Comparison of ENCODE assay signal across 8 cellular contexts in genomic region chr16:69964960-69965660, GRCh38. TPM values are rescaled to one million over a fixed set of nuclear protein-coding genes. Genes with fewer than 3 reads are reported as not detected.
DNase-seq lines count a peak whose midpoint lies in the region; TF ChIP-seq lines count a peak whose summit lies in the region.
"Not testable (repeated sequence)": the region's sequence is repeated elsewhere in the genome, so short reads cannot be mapped to it uniquely, and the experiment has no call there.

No MANE protein-coding gene starts in this region.

- not testable (repeated sequence) for H3K4me3 ChIP-seq in BE2C (ENCODE audit: low read depth, low read length); SK-N-SH (ENCODE audit: low read depth in 2 of 2, low read length in 1 of 2); neuronal stem cell (ENCODE audit: low read length in 2 of 2)
- H3K4me3 ChIP-seq in brain microvascular endothelial cell (ENCODE audit: low read depth, low read length) (peak overlapping the region; percentile 40), foreskin fibroblast (ENCODE audit: low read depth in 1 of 2, low read length in 2 of 2) (peak overlapping the region; percentile 22 to 29), kidney epithelial cell (ENCODE audit: low read depth, low read length) (peak overlapping the region; percentile 31)

- H3K23ac ChIP-seq in H9 (ENCODE audit: insufficient read length, low read depth, low read length); neuronal stem cell (ENCODE audit: low read depth, low read length, poor library complexity): not testable (repeated sequence)

- H3K4ac ChIP-seq in H9 (ENCODE audit: low read depth, low read length); neuronal stem cell (ENCODE audit: low read length): not testable (repeated sequence)

- not testable (repeated sequence) for H4K91ac ChIP-seq in H9 (ENCODE audit: insufficient read length, low read depth, low read length); neuronal stem cell (ENCODE audit: low read depth, low read length, poor library complexity)

- H3K79me2 ChIP-seq in H9 (ENCODE audit: insufficient read depth, low read length); SK-N-SH (ENCODE audit: insufficient read depth): not testable (repeated sequence)

- not testable (repeated sequence) for H3K36me3 ChIP-seq in BE2C; SK-N-SH (replicated peaks in 1 of 2; ENCODE audit: control insufficient read depth in 1 of 2, insufficient read depth in 2 of 2, low read length in 1 of 2); brain microvascular endothelial cell (replicated peaks); kidney epithelial cell (ENCODE audit: control insufficient read depth, insufficient read depth, low read length); neuronal stem cell (replicated peaks in 1 of 2; ENCODE audit: control insufficient read depth in 2 of 2, insufficient read depth in 2 of 2, low read length in 2 of 2)

- H2BK20ac ChIP-seq in H9 (ENCODE audit: low read depth, low read length, poor library complexity, severe bottlenecking), result not testable (repeated sequence)

- H3K79me1 ChIP-seq in H9 (ENCODE audit: insufficient read depth, low read depth, low read length, poor library complexity, severe bottlenecking); neuronal stem cell (ENCODE audit: low read depth, low read length): not testable (repeated sequence)

- CTCF ChIA-PET in SK-N-SH (lab: Yijun Ruan, JAX), result not testable (repeated sequence)

- H3K9ac ChIP-seq in H9 (ENCODE audit: extremely low read depth, insufficient read length, low read length); SK-N-SH; neuronal stem cell (ENCODE audit: low read depth, low read length, poor library complexity): not testable (repeated sequence)

- H2AK5ac ChIP-seq in H9 (ENCODE audit: insufficient read length, low read length); neuronal stem cell (ENCODE audit: low read depth, low read length): not testable (repeated sequence)

- not testable (repeated sequence) for H3K27ac ChIP-seq in H9 (ENCODE audit: insufficient read length, low read depth, low read length); SK-N-SH (ENCODE audit: low read depth in 2 of 2, low read length in 1 of 2); brain microvascular endothelial cell; neuronal stem cell (replicated peaks; ENCODE audit: low read length)

- not testable (repeated sequence) for H2BK15ac ChIP-seq in H9 (ENCODE audit: low read depth, low read length); neuronal stem cell (ENCODE audit: low read length)

- not testable (repeated sequence) for H3K9me3 Mint-ChIP-seq in H9

- H3K9me3 ChIP-seq in BE2C; H9 (ENCODE audit: control insufficient read depth, low read depth, low read length); SK-N-SH; neuronal stem cell (replicated peaks in 1 of 2; ENCODE audit: control insufficient read depth in 2 of 2, insufficient read depth in 1 of 2, low read depth in 1 of 2, low read length in 2 of 2): not testable (repeated sequence)

- H3K23me2 ChIP-seq in H9 (ENCODE audit: insufficient read length, low read depth, low read length, poor library complexity, severe bottlenecking), result not testable (repeated sequence)

- H2BK120ac ChIP-seq in H9 (ENCODE audit: low read depth, low read length, poor library complexity, severe bottlenecking); neuronal stem cell (ENCODE audit: low read depth, low read length): not testable (repeated sequence)

- in situ Hi-C loops in brain microvascular endothelial cell (cut with HindIII; ENCODE audit: low pct_ligation_motif_present, low sequenced_read_pairs), result not testable (repeated sequence)

- not testable (repeated sequence) for H4K20me1 ChIP-seq in H9 (ENCODE audit: control insufficient read depth, insufficient read depth, insufficient read length); SK-N-SH (ENCODE audit: insufficient read depth)

- H3K18ac ChIP-seq in H9 (ENCODE audit: insufficient read length, low read depth, low read length); neuronal stem cell (ENCODE audit: low read length): not testable (repeated sequence)

- not testable (repeated sequence) for H3T11ph ChIP-seq in H9 (ENCODE audit: low read length)

- no CpG with 5 or more reads among the region's 68 CpGs for WGBS in H9 (ENCODE audit: extremely low coverage, insufficient read length, low lambda C conversion rate)
- 75% methylated on average over 27 of the region's 68 CpGs for WGBS in SK-N-SH (ENCODE audit: low lambda C conversion rate)
- no CpG with 5 or more reads among the region's 68 CpGs for WGBS in neuronal stem cell (ENCODE audit: extremely low coverage in 2 of 2, insufficient read length in 2 of 2, insufficient replicate concordance in 1 of 2), 2 donors

- not testable (repeated sequence) for H3K56ac ChIP-seq in H9 (ENCODE audit: insufficient read length, low read depth, low read length)

- not testable (repeated sequence) for H3K27me3 Mint-ChIP-seq in H9 (ENCODE audit: low read depth)

- not testable (repeated sequence) for H3K9me2 ChIP-seq in SK-N-SH

- POLR2A ChIA-PET in SK-N-SH (lab: Yijun Ruan, JAX), result not testable (repeated sequence)

- H4K5ac ChIP-seq in H9 (ENCODE audit: insufficient read length, low read depth, low read length), result not testable (repeated sequence)

- not testable (repeated sequence) for TF ChIP-seq RAD21 in SK-N-SH (IDR thresholded peaks at IDR 0.05; ENCODE audit: low read length)

- H3K4me1 ChIP-seq in BE2C; H9 (ENCODE audit: insufficient read depth, low read length); SK-N-SH (ENCODE audit: control insufficient read depth in 1 of 2, insufficient read depth in 2 of 2, low read depth in 1 of 2, low read length in 1 of 2); neuronal stem cell (ENCODE audit: control insufficient read depth in 2 of 2, insufficient read depth in 1 of 2, low read depth in 1 of 2, low read length in 2 of 2): not testable (repeated sequence)

- not testable (repeated sequence) for H4K8ac ChIP-seq in H9 (replicated peaks; ENCODE audit: insufficient read length, low read depth, low read length); neuronal stem cell (ENCODE audit: low read depth, low read length)

- not testable (repeated sequence) for H3K4me2 ChIP-seq in H9 (ENCODE audit: insufficient read depth, insufficient read length, low read length); SK-N-SH
- H3K4me2 ChIP-seq in neuronal stem cell (ENCODE audit: insufficient read depth, low read length, poor library complexity, severe bottlenecking), result peak overlapping the region; percentile 11

- not testable (repeated sequence) for TF ChIP-seq CTCF in BE2C (IDR thresholded peaks at IDR 0.05; ENCODE audit: low read depth, low read length); H9 (conservative IDR thresholded peaks at IDR 0.05); SK-N-SH (IDR thresholded peaks at IDR 0.05); brain microvascular endothelial cell (IDR thresholded peaks at IDR 0.05; ENCODE audit: low read depth, low read length, missing control alignments); foreskin fibroblast (IDR thresholded peaks at IDR 0.05; ENCODE audit: low read depth, low read length); kidney epithelial cell (IDR thresholded peaks at IDR 0.05; ENCODE audit: insufficient read depth, low read length, poor library complexity, severe bottlenecking)

- not testable (repeated sequence) for H3K36me3 Mint-ChIP-seq in H9 (ENCODE audit: insufficient read depth in 1 of 3, low read depth in 3 of 3)

- not testable (repeated sequence) for H2AFZ ChIP-seq in H9 (ENCODE audit: low read length); SK-N-SH (ENCODE audit: low read depth); neuronal stem cell (ENCODE audit: low read length)

- H2BK5ac ChIP-seq in H9 (ENCODE audit: insufficient read length, low read length); neuronal stem cell (ENCODE audit: low read length): not testable (repeated sequence)

- peak overlapping the region; percentile 50 to 67; a peak in 3 of 5 replicates for H3K4me3 Mint-ChIP-seq in H9

- not testable (repeated sequence) for H3K27me3 ChIP-seq in BE2C; H9 (ENCODE audit: insufficient read depth, low read length); SK-N-SH (ENCODE audit: insufficient read depth); brain microvascular endothelial cell (replicated peaks); kidney epithelial cell (ENCODE audit: control insufficient read depth, insufficient read depth, low read length); neuronal stem cell (ENCODE audit: control insufficient read depth in 3 of 3, insufficient read depth in 3 of 3, low read depth in 1 of 3, low read length in 3 of 3)

- H3K14ac ChIP-seq in H9 (ENCODE audit: insufficient read depth, low read length); neuronal stem cell (ENCODE audit: low read length): not testable (repeated sequence)

- H2BK12ac ChIP-seq in H9 (ENCODE audit: insufficient read length, low read depth, low read length); neuronal stem cell (ENCODE audit: low read length): not testable (repeated sequence)

- H3F3A ChIP-seq in SK-N-SH (replicated peaks; ENCODE audit: insufficient read depth), result not testable (repeated sequence)

- TF ChIP-seq EP300 in SK-N-SH (IDR thresholded peaks at IDR 0.05; ENCODE audit: borderline replicate concordance in 1 of 2, low read depth in 1 of 2, low read length in 1 of 2), result not testable (repeated sequence)

- H3K27ac Mint-ChIP-seq in H9, result not testable (repeated sequence)

- H3K4me1 Mint-ChIP-seq in H9, result not testable (repeated sequence)

- peak; percentile 28 for DNase-seq in BE2C
- DNase-seq in H9, result peak; percentile 55
- DNase-seq in SK-N-SH, result peak; percentile 61
- DNase-seq in brain microvascular endothelial cell; kidney epithelial cell (ENCODE audit: low read depth); neuronal stem cell (ENCODE audit: low spot score): not testable (repeated sequence)
- peak in 1 of 2 donors; percentile 26 for DNase-seq in foreskin fibroblast
- peak; percentile 6 for DNase-seq in stromal cell of bone marrow (ENCODE audit: low read depth)

RNA-seq across cellular contexts. Expression of gene CLEC18A, which starts 14.0 kb away (rescaled TPM):
- polyA plus RNA-seq in BE2C (2012; ENCODE audit: insufficient read depth, insufficient read length, low read depth), result 0.15 TPM
- total RNA-seq in H9 (2021), result 0.75 and 1.6 TPM in 2 replicates
- polyA plus RNA-seq in SK-N-SH (2012; rRNA removed), result 0.15 and 0.20 TPM in 2 replicates
- 0.01 and 0.04 TPM in 2 replicates for polyA plus RNA-seq in SK-N-SH (2012; cell fraction: cytosol; rRNA removed)
- 2.0 and 3.1 TPM in 2 replicates for polyA plus RNA-seq in SK-N-SH (2012; cell fraction: nucleus; rRNA removed)
- total RNA-seq in kidney epithelial cell, result 11.6 and 18.9 TPM in 2 replicates
- 8.0 TPM for polyA plus RNA-seq in neuronal stem cell (2013, experiment 1 of 2)
- 7.0 TPM for polyA plus RNA-seq in neuronal stem cell (2013, experiment 2 of 2)
